20 cellular contexts compared by ENCODE assay signal in genomic region chr9:93090091-93090655, GRCh38. TPM values are rescaled to one million over a fixed set of nuclear protein-coding genes. Genes with fewer than 3 reads are reported as not detected.
DNase-seq lines count a peak whose midpoint lies in the region; ATAC-seq and TF ChIP-seq lines count a peak whose summit lies in the region.
"Had no signal": no experiment of that assay in that cellular context is flagged by ENCODE, and none has a peak within 500 bp of the region (broad histone marks: within the 10 kb centered on the region; RNA-seq: fewer than 3 reads in every experiment).

No MANE protein-coding gene starts in this region.

- H3K9me3 ChIP-seq in right lobe of liver, result no peaks in the 10 kb centered on the region

- no peaks in the 10 kb centered on the region for H3K36me3 ChIP-seq in right lobe of liver
- H3K36me3 ChIP-seq: vagina had no signal

- H3K4me1 ChIP-seq in right lobe of liver, result peaks cover 0 to 9% (median 0%) of the 10 kb centered on the region in 4 donors

- no peaks in the 10 kb centered on the region for H3K27me3 Mint-ChIP-seq in activated naive CD4-positive, alpha-beta T cell treated with anti-CD3 and anti-CD28 coated beads, Interleukin-2, amount 10 ng/mL, durations not matched to agents 7 days and 5 days
- no peaks in the 10 kb centered on the region for H3K27me3 Mint-ChIP-seq in activated CD8-positive, alpha-beta memory T cell treated with anti-CD3 and anti-CD28 coated beads, Interleukin-2, amount 10 ng/mL, durations not matched to agents 7 days and 5 days
- H3K27me3 Mint-ChIP-seq in stimulated activated naive B cell treated with anti-CD40 and anti-IgM and Interleukin-4, amounts not matched to agents 10 μg/mL and 1 μg/mL and 100 μg/mL, for 72 hours, result no peaks in the 10 kb centered on the region
- H3K27me3 Mint-ChIP-seq: central memory CD8-positive, alpha-beta T cell; stimulated activated naive CD8-positive, alpha-beta T cell treated with anti-CD3 and anti-CD28 coated beads, Interleukin-15, amount 100 ng/mL, for 72 hours had no signal

- CTCF ChIA-PET in activated naive CD4-positive, alpha-beta T cell treated with anti-CD3 and anti-CD28 coated beads, Interleukin-2, amount 10 ng/mL, durations not matched to agents 7 days and 5 days (lab: Charles Lee), result no interaction called here
- CTCF ChIA-PET in activated CD8-positive, alpha-beta memory T cell treated with anti-CD3 and anti-CD28 coated beads, Interleukin-2, amount 10 ng/mL, durations not matched to agents 7 days and 5 days (lab: Charles Lee), result interaction anchor here (1.1 to 1.2 kb wide), 2 partner anchors 14 to 26 kb away, joined by 3 to 4 read pairs; no protein-coding TSS in a partner anchor

- DNase-seq in activated naive CD4-positive, alpha-beta T cell treated with anti-CD3 and anti-CD28 coated beads, Interleukin-2, amount 10 ng/mL, durations not matched to agents 7 days and 5 days, result peak; percentile 18
- no peak for DNase-seq in activated naive CD4-positive, alpha-beta T cell treated with Interleukin-2 at 50 U/mL for 16 hours
- DNase-seq in activated CD8-positive, alpha-beta memory T cell treated with anti-CD3 and anti-CD28 coated beads, Interleukin-2, amount 10 ng/mL, durations not matched to agents 7 days and 5 days, result peak; percentile 32
- DNase-seq in right lobe of liver, result peak in 2 of 3 donors; percentile 3 to 9
- DNase-seq in stimulated activated naive B cell treated with anti-CD40 and anti-IgM and Interleukin-4, amounts not matched to agents 10 μg/mL and 1 μg/mL and 100 μg/mL, for 72 hours, result no peak
- no peak for DNase-seq in HT-29 (ENCODE audit: low spot score)
- DNase-seq in NCI-H510A (lab: John Stamatoyannopoulos, UW), result no peak
- no peak for DNase-seq in NCI-H146 (lab: John Stamatoyannopoulos, UW)
- DNase-seq: foreskin melanocyte; NCI-H1694; NCI-H446; occipital lobe; PC-3; stimulated activated naive CD8-positive, alpha-beta T cell treated with anti-CD3 and anti-CD28 coated beads, Interleukin-15, amount 100 ng/mL, for 72 hours had no signal

- no peak for TF ChIP-seq POLR2A in right lobe of liver (IDR thresholded peaks at IDR 0.05)

- no peak for TF ChIP-seq CTCF in right lobe of liver (IDR thresholded peaks at IDR 0.05)

- peaks cover 63% of the 10 kb centered on the region for H3K36me3 Mint-ChIP-seq in activated naive CD4-positive, alpha-beta T cell treated with anti-CD3 and anti-CD28 coated beads, Interleukin-2, amount 10 ng/mL, durations not matched to agents 7 days and 5 days
- H3K36me3 Mint-ChIP-seq in activated CD8-positive, alpha-beta memory T cell treated with anti-CD3 and anti-CD28 coated beads, Interleukin-2, amount 10 ng/mL, durations not matched to agents 7 days and 5 days, result peaks cover 64% of the 10 kb centered on the region
- H3K36me3 Mint-ChIP-seq in stimulated activated naive B cell treated with anti-CD40 and anti-IgM and Interleukin-4, amounts not matched to agents 10 μg/mL and 1 μg/mL and 100 μg/mL, for 72 hours, result peaks cover 24 to 50% of the 10 kb centered on the region in 2 donors

- peaks cover 17% of the 10 kb centered on the region for H3K9me3 Mint-ChIP-seq in activated naive CD4-positive, alpha-beta T cell treated with anti-CD3 and anti-CD28 coated beads, Interleukin-2, amount 10 ng/mL, durations not matched to agents 7 days and 5 days
- peaks cover 24% of the 10 kb centered on the region for H3K9me3 Mint-ChIP-seq in activated CD8-positive, alpha-beta memory T cell treated with anti-CD3 and anti-CD28 coated beads, Interleukin-2, amount 10 ng/mL, durations not matched to agents 7 days and 5 days (ENCODE audit: low read depth)
- peaks cover 12 to 17% of the 10 kb centered on the region in 2 donors for H3K9me3 Mint-ChIP-seq in stimulated activated naive B cell treated with anti-CD40 and anti-IgM and Interleukin-4, amounts not matched to agents 10 μg/mL and 1 μg/mL and 100 μg/mL, for 72 hours
- H3K9me3 Mint-ChIP-seq: central memory CD8-positive, alpha-beta T cell had no signal

- no peak for ATAC-seq in activated CD8-positive, alpha-beta memory T cell treated with anti-CD3 and anti-CD28 coated beads, Interleukin-2, amount 10 ng/mL, durations not matched to agents 7 days and 5 days
- no peak for ATAC-seq in right lobe of liver
- no peak for ATAC-seq in stimulated activated naive B cell treated with anti-CD40 and anti-IgM and Interleukin-4, amounts not matched to agents 10 μg/mL and 1 μg/mL and 100 μg/mL, for 72 hours (replicated peaks)
- ATAC-seq: PC-3; stimulated activated naive CD8-positive, alpha-beta T cell treated with anti-CD3 and anti-CD28 coated beads, Interleukin-15, amount 100 ng/mL, for 72 hours had no signal

- H3K4me1 Mint-ChIP-seq in activated naive CD4-positive, alpha-beta T cell treated with anti-CD3 and anti-CD28 coated beads, Interleukin-2, amount 10 ng/mL, durations not matched to agents 7 days and 5 days, result peaks cover 65% of the 10 kb centered on the region
- H3K4me1 Mint-ChIP-seq in activated CD8-positive, alpha-beta memory T cell treated with anti-CD3 and anti-CD28 coated beads, Interleukin-2, amount 10 ng/mL, durations not matched to agents 7 days and 5 days, result peaks cover 60% of the 10 kb centered on the region
- peaks cover 40 to 61% of the 10 kb centered on the region in 2 donors for H3K4me1 Mint-ChIP-seq in stimulated activated naive B cell treated with anti-CD40 and anti-IgM and Interleukin-4, amounts not matched to agents 10 μg/mL and 1 μg/mL and 100 μg/mL, for 72 hours

- WGBS in right lobe of liver (ENCODE audit: insufficient coverage, low coverage, low lambda C conversion rate, missing lambda C conversion rate), result 53% methylated on average over 6 of the region's 8 CpGs

- H3K4me3 ChIP-seq in right lobe of liver, result no peak overlapping the region
- H3K4me3 ChIP-seq: smooth muscle cell, vagina had no signal

- intact Hi-C loops in right lobe of liver (cut with DNase I), result loop anchor here in 1 of 2 donors (10.0 kb wide), 1 partner anchor 85 kb away; no protein-coding TSS in a partner anchor

- peak overlapping the region; percentile 37 for H3K27ac Mint-ChIP-seq in activated naive CD4-positive, alpha-beta T cell treated with anti-CD3 and anti-CD28 coated beads, Interleukin-2, amount 10 ng/mL, durations not matched to agents 7 days and 5 days
- H3K27ac Mint-ChIP-seq in activated CD8-positive, alpha-beta memory T cell treated with anti-CD3 and anti-CD28 coated beads, Interleukin-2, amount 10 ng/mL, durations not matched to agents 7 days and 5 days, result no peak overlapping the region
- peak overlapping the region; percentile 31 for H3K27ac Mint-ChIP-seq in stimulated activated naive B cell treated with anti-CD40 and anti-IgM and Interleukin-4, amounts not matched to agents 10 μg/mL and 1 μg/mL and 100 μg/mL, for 72 hours
- H3K27ac Mint-ChIP-seq: stimulated activated naive CD8-positive, alpha-beta T cell treated with anti-CD3 and anti-CD28 coated beads, Interleukin-15, amount 100 ng/mL, for 72 hours had no signal

- no peak overlapping the region for H3K4me3 Mint-ChIP-seq in activated naive CD4-positive, alpha-beta T cell treated with anti-CD3 and anti-CD28 coated beads, Interleukin-2, amount 10 ng/mL, durations not matched to agents 7 days and 5 days
- H3K4me3 Mint-ChIP-seq in activated CD8-positive, alpha-beta memory T cell treated with anti-CD3 and anti-CD28 coated beads, Interleukin-2, amount 10 ng/mL, durations not matched to agents 7 days and 5 days, result no peak overlapping the region
- H3K4me3 Mint-ChIP-seq in stimulated activated naive B cell treated with anti-CD40 and anti-IgM and Interleukin-4, amounts not matched to agents 10 μg/mL and 1 μg/mL and 100 μg/mL, for 72 hours, result no peak overlapping the region
- H3K4me3 Mint-ChIP-seq: central memory CD8-positive, alpha-beta T cell had no signal

- no peak overlapping the region for H3K27ac ChIP-seq in right lobe of liver
- H3K27ac ChIP-seq: HL-60, vagina had no signal

- H3K27me3 ChIP-seq in right lobe of liver, result no peaks in the 10 kb centered on the region
- H3K27me3 ChIP-seq: vagina had no signal

RNA-seq across cellular contexts. Expression of gene CARD19, which starts 5.8 kb away (rescaled TPM):
- 10 to 100 TPM; 45.0 to 83.0 TPM for total RNA-seq in activated CD8-positive, alpha-beta memory T cell treated with anti-CD3 and anti-CD28 coated beads, Interleukin-2, amount 10 ng/mL, durations not matched to agents 7 days and 5 days
- total RNA-seq in right lobe of liver, result 10 to 100 TPM in 3 of 6 experiments, 1 to 10 TPM in 3; 6.3 to 31.7 (median 12.1) TPM
- 142 and 170 TPM in 2 replicates for total RNA-seq in HT-29 (2014; rRNA removed; shearing (Covaris generic))

RNA-seq across cellular contexts. Expression of gene SUSD3, which starts 31.7 kb away (rescaled TPM):
- 10 to 100 TPM; 40.1 to 67.3 TPM for total RNA-seq in activated CD8-positive, alpha-beta memory T cell treated with anti-CD3 and anti-CD28 coated beads, Interleukin-2, amount 10 ng/mL, durations not matched to agents 7 days and 5 days
- 10 to 100 TPM in 4 of 6 experiments, 1 to 10 TPM in 2; 6.5 to 51.5 (median 31.2) TPM for total RNA-seq in right lobe of liver
- total RNA-seq in HT-29 (2014; rRNA removed; shearing (Covaris generic)), result 1.6 and 4.5 TPM in 2 replicates
- total RNA-seq: endothelial cell of umbilical vein, lung microvascular endothelial cell, smooth muscle cell had no signal

RNA-seq across cellular contexts. Expression of gene NINJ1, which starts 43.9 kb away (rescaled TPM):
- total RNA-seq in activated CD8-positive, alpha-beta memory T cell treated with anti-CD3 and anti-CD28 coated beads, Interleukin-2, amount 10 ng/mL, durations not matched to agents 7 days and 5 days, result 10 to 100 TPM; 31.1 to 54.9 TPM
- 100 to 1,000 TPM in 1 of 6 experiments, 10 to 100 TPM in 5; 35.6 to 103 (median 65.1) TPM for total RNA-seq in right lobe of liver
- 45.0 and 49.7 TPM in 2 replicates for total RNA-seq in HT-29 (2014; rRNA removed; shearing (Covaris generic))

Comparison
In these comparisons a context has a peak if more than half of its experiments do, and no peak if none do; other contexts are left out.
1. DNase-seq: peak in activated naive CD4-positive, alpha-beta T cell treated with anti-CD3 and anti-CD28 coated beads, Interleukin-2, amount 10 ng/mL, durations not matched to agents 7 days and 5 days (single experiment), activated CD8-positive, alpha-beta memory T cell treated with anti-CD3 and anti-CD28 coated beads, Interleukin-2, amount 10 ng/mL, durations not matched to agents 7 days and 5 days (single experiment) and right lobe of liver (2 of 3); none in activated naive CD4-positive, alpha-beta T cell treated with Interleukin-2 at 50 U/mL for 16 hours (single experiment), stimulated activated naive B cell treated with anti-CD40 and anti-IgM and Interleukin-4, amounts not matched to agents 10 μg/mL and 1 μg/mL and 100 μg/mL, for 72 hours (single experiment), HT-29 (single experiment), NCI-H510A (single experiment) and NCI-H146 (single experiment).